ENCODE assay signal across 1 cellular context in genomic region chr2:191311627-191312026, GRCh38.
TF ChIP-seq lines count a peak whose summit lies in the region.

No MANE protein-coding gene starts in this region.

TF ChIP-seq in WTC11, 78 proteins besides CTCF, POLR2A, EP300 and RAD21 (continued from another document):
- TF ChIP-seq, protein P1, sequence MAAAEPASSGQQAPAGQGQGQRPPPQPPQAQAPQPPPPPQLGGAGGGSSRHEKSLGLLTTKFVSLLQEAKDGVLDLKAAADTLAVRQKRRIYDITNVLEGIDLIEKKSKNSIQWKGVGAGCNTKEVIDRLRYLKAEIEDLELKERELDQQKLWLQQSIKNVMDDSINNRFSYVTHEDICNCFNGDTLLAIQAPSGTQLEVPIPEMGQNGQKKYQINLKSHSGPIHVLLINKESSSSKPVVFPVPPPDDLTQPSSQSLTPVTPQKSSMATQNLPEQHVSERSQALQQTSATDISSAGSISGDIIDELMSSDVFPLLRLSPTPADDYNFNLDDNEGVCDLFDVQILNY (CRISPR knock-in tag; IDR thresholded peaks at IDR 0.05), result no peak
- TF ChIP-seq ESRRA (CRISPR knock-in tag; IDR thresholded peaks at IDR 0.05; ENCODE audit: borderline replicate concordance), result no peak
- no peak for TF ChIP-seq NR2C2 (CRISPR knock-in tag; IDR thresholded peaks at IDR 0.05)
